Comparison of ENCODE assay signal across 17 cellular contexts in genomic region chr6:149260214-149260874, GRCh38. TPM values are rescaled to one million over a fixed set of nuclear protein-coding genes. Genes with fewer than 3 reads are reported as not detected.
A peak's percentile ranks its signal among the peaks of the same experiment; 100 is the strongest.
DNase-seq lines count a peak whose midpoint lies in the region; ATAC-seq and TF ChIP-seq lines count a peak whose summit lies in the region.
"Had no signal": no experiment of that assay in that cellular context is flagged by ENCODE, and none has a peak within 500 bp of the region (broad histone marks: within the 10 kb centered on the region; RNA-seq: fewer than 3 reads in every experiment).

No MANE protein-coding gene starts in this region.

- H3K9me3 Mint-ChIP-seq in activated CD8-positive, alpha-beta T cell treated with anti-CD3 and anti-CD28 coated beads for 36 hours: no peaks in the 10 kb centered on the region
- no peaks in the 10 kb centered on the region for H3K9me3 Mint-ChIP-seq in activated CD8-positive, alpha-beta T cell treated with anti-CD3 and anti-CD28 coated beads, Interleukin-2, amount 10 ng/mL, durations not matched to agents 7 days and 5 days (ENCODE audit: insufficient read depth)
- no peaks in the 10 kb centered on the region for H3K9me3 Mint-ChIP-seq in CD4-positive, CD25-positive, alpha-beta regulatory T cell
- H3K9me3 Mint-ChIP-seq in neural progenitor cell: no peaks in the 10 kb centered on the region

- peak overlapping the region; percentile 3 for H3K27ac Mint-ChIP-seq in activated CD8-positive, alpha-beta T cell treated with anti-CD3 and anti-CD28 coated beads for 36 hours
- no peak overlapping the region for H3K27ac Mint-ChIP-seq in activated CD8-positive, alpha-beta T cell treated with anti-CD3 and anti-CD28 coated beads, Interleukin-2, amount 10 ng/mL, durations not matched to agents 7 days and 5 days
- H3K27ac Mint-ChIP-seq in CD4-positive, CD25-positive, alpha-beta regulatory T cell: peak overlapping the region; percentile 59 to 90 (median 85)
- H3K27ac Mint-ChIP-seq in neural progenitor cell: peak overlapping the region; percentile 51

- peaks cover 29% of the 10 kb centered on the region for H3K4me1 ChIP-seq in CD4-positive, CD25-positive, alpha-beta regulatory T cell (ENCODE audit: control insufficient read depth, insufficient read depth, low read length, poor library complexity, severe bottlenecking)
- H3K4me1 ChIP-seq in cardiac muscle cell (ENCODE audit: low read depth) (peaks cover 30% of the 10 kb centered on the region), neural progenitor cell (peaks cover 4% of the 10 kb centered on the region)
- H3K4me1 ChIP-seq: Caco-2 had no signal

- no peaks in the 10 kb centered on the region for H3K36me3 ChIP-seq in CD4-positive, CD25-positive, alpha-beta regulatory T cell (ENCODE audit: control insufficient read depth, insufficient read depth, low read length)
- H3K36me3 ChIP-seq in cardiac muscle cell: no peaks in the 10 kb centered on the region
- H3K36me3 ChIP-seq in neural progenitor cell: no peaks in the 10 kb centered on the region
- H3K36me3 ChIP-seq: HAP-1 had no signal

- ATAC-seq in activated CD8-positive, alpha-beta T cell treated with anti-CD3 and anti-CD28 coated beads for 36 hours: no peak
- ATAC-seq in activated CD8-positive, alpha-beta T cell treated with anti-CD3 and anti-CD28 coated beads, Interleukin-2, amount 10 ng/mL, durations not matched to agents 7 days and 5 days: no peak
- ATAC-seq in CD4-positive, CD25-positive, alpha-beta regulatory T cell (ENCODE audit: low read depth in 2 of 2): no peak

- intact Hi-C loops in activated CD8-positive, alpha-beta T cell treated with anti-CD3 and anti-CD28 coated beads for 36 hours (cut with micrococcal nuclease): no loop called here

- H4K20me1 ChIP-seq in neural progenitor cell (ENCODE audit: low read depth): no peaks in the 10 kb centered on the region

- H3F3A ChIP-seq in neural progenitor cell (ENCODE audit: low read depth): peaks cover 3% of the 10 kb centered on the region

- H3K4me3 Mint-ChIP-seq in activated CD8-positive, alpha-beta T cell treated with anti-CD3 and anti-CD28 coated beads for 36 hours: no peak overlapping the region
- no peak overlapping the region for H3K4me3 Mint-ChIP-seq in activated CD8-positive, alpha-beta T cell treated with anti-CD3 and anti-CD28 coated beads, Interleukin-2, amount 10 ng/mL, durations not matched to agents 7 days and 5 days
- peak overlapping the region in 1 of 4 donors; percentile 35 for H3K4me3 Mint-ChIP-seq in CD4-positive, CD25-positive, alpha-beta regulatory T cell
- no peak overlapping the region for H3K4me3 Mint-ChIP-seq in neural progenitor cell

- no peaks in the 10 kb centered on the region for H3K27me3 Mint-ChIP-seq in activated CD8-positive, alpha-beta T cell treated with anti-CD3 and anti-CD28 coated beads for 36 hours
- H3K27me3 Mint-ChIP-seq in activated CD8-positive, alpha-beta T cell treated with anti-CD3 and anti-CD28 coated beads, Interleukin-2, amount 10 ng/mL, durations not matched to agents 7 days and 5 days (ENCODE audit: low read depth): no peaks in the 10 kb centered on the region
- no peaks in the 10 kb centered on the region for H3K27me3 Mint-ChIP-seq in CD4-positive, CD25-positive, alpha-beta regulatory T cell
- H3K27me3 Mint-ChIP-seq in neural progenitor cell (ENCODE audit: insufficient read depth, low read depth): no peaks in the 10 kb centered on the region

- DNase-seq in activated CD8-positive, alpha-beta T cell treated with anti-CD3 and anti-CD28 coated beads for 36 hours: no peak
- no peak for DNase-seq in activated CD8-positive, alpha-beta T cell treated with anti-CD3 and anti-CD28 coated beads, Interleukin-2, amount 10 ng/mL, durations not matched to agents 7 days and 5 days
- DNase-seq in CD4-positive, CD25-positive, alpha-beta regulatory T cell: no peak
- DNase-seq in cardiac muscle cell (ENCODE audit: low read depth in 1 of 2, low spot score in 1 of 2): peak in 1 of 2 donors; percentile 60
- DNase-seq in neural progenitor cell (ENCODE audit: low spot score): no peak
- no peak for DNase-seq in activated T-cell treated with anti-CD3 and anti-CD28 coated beads, Interleukin-2, amount 50 U/mL, for 48 hours
- no peak for DNase-seq in iPS-NIHi7 (ENCODE audit: extremely low spot score)
- DNase-seq in activated CD4-positive, CD25-positive, alpha-beta regulatory T cell (lab: John Stamatoyannopoulos, UW): no peak
- DNase-seq: Caco-2, NCI-H1417, NCI-H187, NCI-H2227 treated with DMSO at 0.1 percent for 48 hours, NCI-H510A treated with DMSO at 0.1 percent for 48 hours, NCI-H774, OCI-M1 had no signal

- H3K4me3 ChIP-seq in CD4-positive, CD25-positive, alpha-beta regulatory T cell (ENCODE audit: low read depth, low read length): no peak overlapping the region
- H3K4me3 ChIP-seq in cardiac muscle cell (no peak overlapping the region), neural progenitor cell (no peak overlapping the region)
- H3K4me3 ChIP-seq: HAP-1 had no signal

- H3K79me2 ChIP-seq in neural progenitor cell (ENCODE audit: low read depth): no peaks in the 10 kb centered on the region

- peaks cover 36% of the 10 kb centered on the region for H3K4me1 Mint-ChIP-seq in activated CD8-positive, alpha-beta T cell treated with anti-CD3 and anti-CD28 coated beads for 36 hours (ENCODE audit: low read depth)
- H3K4me1 Mint-ChIP-seq in activated CD8-positive, alpha-beta T cell treated with anti-CD3 and anti-CD28 coated beads, Interleukin-2, amount 10 ng/mL, durations not matched to agents 7 days and 5 days (ENCODE audit: low read depth): peaks cover 42% of the 10 kb centered on the region
- H3K4me1 Mint-ChIP-seq in CD4-positive, CD25-positive, alpha-beta regulatory T cell: peaks cover 9 to 70% (median 44%) of the 10 kb centered on the region in 4 donors
- peaks cover 34% of the 10 kb centered on the region for H3K4me1 Mint-ChIP-seq in neural progenitor cell

- no peaks in the 10 kb centered on the region for H3K27me3 ChIP-seq in CD4-positive, CD25-positive, alpha-beta regulatory T cell (ENCODE audit: control insufficient read depth, insufficient read depth, low read length)
- H3K27me3 ChIP-seq in cardiac muscle cell: no peaks in the 10 kb centered on the region
- no peaks in the 10 kb centered on the region for H3K27me3 ChIP-seq in neural progenitor cell

- no peaks in the 10 kb centered on the region for H3K36me3 Mint-ChIP-seq in activated CD8-positive, alpha-beta T cell treated with anti-CD3 and anti-CD28 coated beads for 36 hours (ENCODE audit: low read depth)
- H3K36me3 Mint-ChIP-seq in activated CD8-positive, alpha-beta T cell treated with anti-CD3 and anti-CD28 coated beads, Interleukin-2, amount 10 ng/mL, durations not matched to agents 7 days and 5 days (ENCODE audit: low read depth): no peaks in the 10 kb centered on the region
- H3K36me3 Mint-ChIP-seq in CD4-positive, CD25-positive, alpha-beta regulatory T cell: no peaks in the 10 kb centered on the region
- H3K36me3 Mint-ChIP-seq in neural progenitor cell: no peaks in the 10 kb centered on the region

- H3K9me3 ChIP-seq in CD4-positive, CD25-positive, alpha-beta regulatory T cell (ENCODE audit: control insufficient read depth in 2 of 2, low read length in 2 of 2): no peaks in the 10 kb centered on the region
- no peaks in the 10 kb centered on the region for H3K9me3 ChIP-seq in cardiac muscle cell (ENCODE audit: low read depth)
- H3K9me3 ChIP-seq in neural progenitor cell (ENCODE audit: low read depth): no peaks in the 10 kb centered on the region
- H3K9me3 ChIP-seq: Caco-2, HAP-1 had no signal

- CTCF ChIA-PET in activated CD8-positive, alpha-beta T cell treated with anti-CD3 and anti-CD28 coated beads for 36 hours (lab: Charles Lee): interaction anchor here (1.2 kb wide), 1 partner anchor 35 kb away, joined by 3 read pairs; no protein-coding TSS in a partner anchor
- CTCF ChIA-PET in activated CD8-positive, alpha-beta T cell treated with anti-CD3 and anti-CD28 coated beads, Interleukin-2, amount 10 ng/mL, durations not matched to agents 7 days and 5 days (lab: Charles Lee): interaction anchor here (1.4 to 1.9 kb wide), 2 partner anchors 11 to 19 kb away, joined by 6 to 7 read pairs; no protein-coding TSS in a partner anchor

- POLR2A ChIA-PET in activated CD8-positive, alpha-beta T cell treated with anti-CD3 and anti-CD28 coated beads for 36 hours (lab: Charles Lee): interaction anchor here (0.6 to 1.5 kb wide), 2 partner anchors 9 to 161 kb away, joined by 3 read pairs; no protein-coding TSS in a partner anchor
- POLR2A ChIA-PET in activated CD8-positive, alpha-beta T cell treated with anti-CD3 and anti-CD28 coated beads, Interleukin-2, amount 10 ng/mL, durations not matched to agents 7 days and 5 days (lab: Charles Lee): interaction anchor here (1.4 kb wide), 1 partner anchor 11 kb away, joined by 6 read pairs; no protein-coding TSS in a partner anchor

- no peak overlapping the region for H2AFZ ChIP-seq in neural progenitor cell (replicated peaks)

- TF ChIP-seq CTCF in activated CD8-positive, alpha-beta T cell treated with anti-CD3 and anti-CD28 coated beads for 36 hours (IDR thresholded peaks at IDR 0.05): no peak
- TF ChIP-seq CTCF in cardiac muscle cell (IDR thresholded peaks at IDR 0.05; ENCODE audit: low read depth, low read length): no peak
- no peak for TF ChIP-seq CTCF in neural progenitor cell (IDR thresholded peaks at IDR 0.05)

- no peak overlapping the region for H3K9ac ChIP-seq in neural progenitor cell

- no peak overlapping the region for H3K27ac ChIP-seq in CD4-positive, CD25-positive, alpha-beta regulatory T cell (ENCODE audit: insufficient read depth, low read length, poor library complexity, severe bottlenecking)
- H3K27ac ChIP-seq in cardiac muscle cell: peak overlapping the region; percentile 88
- no peak overlapping the region for H3K27ac ChIP-seq in neural progenitor cell
- H3K27ac ChIP-seq: 22Rv1 had no signal

- no peak overlapping the region for H3K4me2 ChIP-seq in neural progenitor cell

RNA-seq across cellular contexts. Expression of gene TAB2, which starts 57.2 kb away (rescaled TPM):
- total RNA-seq in activated CD8-positive, alpha-beta T cell treated with anti-CD3 and anti-CD28 coated beads for 36 hours: 10 to 100 TPM; 64.8 to 69.1 TPM
- total RNA-seq in activated CD8-positive, alpha-beta T cell treated with anti-CD3 and anti-CD28 coated beads, Interleukin-2, amount 10 ng/mL, durations not matched to agents 7 days and 5 days: 100 to 1,000 TPM; 113 to 115 TPM
- total RNA-seq in CD4-positive, CD25-positive, alpha-beta regulatory T cell: 180 TPM
- 10 to 100 TPM; 21.6 to 26.8 (median 22.0) TPM for polyA plus RNA-seq in CD4-positive, CD25-positive, alpha-beta regulatory T cell
- 26.5 and 39.0 TPM in 2 replicates for total RNA-seq in cardiac muscle cell
- 13.8 and 23.0 TPM in 2 replicates for polyA plus RNA-seq in cardiac muscle cell
- total RNA-seq in neural progenitor cell (ENCODE audit: low replicate concordance): 49.2 and 70.9 TPM in 2 replicates
